8 cellular contexts compared by ENCODE assay signal in genomic region chr18:79528846-79529245, GRCh38.
A peak's percentile ranks its signal among the peaks of the same experiment; 100 is the strongest.
DNase-seq lines count a peak whose midpoint lies in the region; ATAC-seq and TF ChIP-seq lines count a peak whose summit lies in the region.

No MANE protein-coding gene starts in this region.

- H3K4me2 ChIP-seq in OCI-LY3 (ENCODE audit: low read length) (peak overlapping the region; percentile 60), fibroblast of lung (ENCODE audit: extremely low read depth, insufficient read depth, low read length) (no peak overlapping the region), neuronal stem cell (ENCODE audit: insufficient read depth, low read length, poor library complexity, severe bottlenecking) (no peak overlapping the region)

- no peaks in the 10 kb centered on the region for H3K79me1 ChIP-seq in neuronal stem cell (ENCODE audit: low read depth, low read length)

- H2BK120ac ChIP-seq in neuronal stem cell (ENCODE audit: low read depth, low read length): no peak overlapping the region

- no peak overlapping the region for H2BK15ac ChIP-seq in neuronal stem cell (ENCODE audit: low read length)

- no peak overlapping the region for H4K91ac ChIP-seq in neuronal stem cell (ENCODE audit: low read depth, low read length, poor library complexity)

- H3K9me3 ChIP-seq in OCI-LY3 (ENCODE audit: insufficient read depth, low read length) (no peaks in the 10 kb centered on the region), fibroblast of lung (ENCODE audit: control insufficient read depth, insufficient read depth, low read depth, low read length) (no peaks in the 10 kb centered on the region), neuronal stem cell (replicated peaks in 1 of 2; ENCODE audit: control insufficient read depth in 2 of 2, insufficient read depth in 1 of 2, low read depth in 1 of 2, low read length in 2 of 2) (no peaks in the 10 kb centered on the region), thoracic aorta (no peaks in the 10 kb centered on the region)

- H3K4me3 ChIP-seq in OCI-LY3 (ENCODE audit: low read length) (peak overlapping the region; percentile 48), fibroblast of lung (replicated peaks in 1 of 4; ENCODE audit: control extremely low read depth in 1 of 4, insufficient read depth in 1 of 4, low read depth in 3 of 4, low read length in 4 of 4) (no peak overlapping the region), neuronal stem cell (ENCODE audit: low read length in 2 of 2) (no peak overlapping the region), thoracic aorta (no peak overlapping the region)

- H3K4ac ChIP-seq in neuronal stem cell (ENCODE audit: low read length): no peak overlapping the region

- no peak overlapping the region for H3K18ac ChIP-seq in neuronal stem cell (ENCODE audit: low read length)

- peak overlapping the region; percentile 6 for H2AK5ac ChIP-seq in neuronal stem cell (ENCODE audit: low read depth, low read length)

- no peak overlapping the region for H3K27ac ChIP-seq in OCI-LY3 (ENCODE audit: low read length)
- no peak overlapping the region for H3K27ac ChIP-seq in fibroblast of lung (ENCODE audit: insufficient read depth, low read length)
- no peak overlapping the region for H3K27ac ChIP-seq in neuronal stem cell (replicated peaks; ENCODE audit: low read length)
- H3K27ac ChIP-seq in thoracic aorta: no peak overlapping the region

- no peak overlapping the region for H2AFZ ChIP-seq in OCI-LY3 (ENCODE audit: low read depth, low read length)
- H2AFZ ChIP-seq in fibroblast of lung (ENCODE audit: low read length): no peak overlapping the region
- H2AFZ ChIP-seq in neuronal stem cell (ENCODE audit: low read length): peak overlapping the region; percentile 25

- no peaks in the 10 kb centered on the region for H4K20me1 ChIP-seq in OCI-LY3 (ENCODE audit: insufficient read depth, low read length)
- no peaks in the 10 kb centered on the region for H4K20me1 ChIP-seq in fibroblast of lung (ENCODE audit: control insufficient read depth, extremely low read depth, insufficient read depth, low read length)

- peak overlapping the region; percentile 7; the same call in 1 of the 2 replicates for H3K9ac ChIP-seq in OCI-LY3 (ENCODE audit: low read length)
- no peak overlapping the region for H3K9ac ChIP-seq in fibroblast of lung (ENCODE audit: insufficient read depth, low read length)
- no peak overlapping the region for H3K9ac ChIP-seq in neuronal stem cell (ENCODE audit: low read depth, low read length, poor library complexity)

- no peak overlapping the region for H2BK12ac ChIP-seq in neuronal stem cell (ENCODE audit: low read length)

- H4K8ac ChIP-seq in neuronal stem cell (ENCODE audit: low read depth, low read length): no peak overlapping the region

- no CpG with 5 or more reads among the region's 26 CpGs for WGBS in neuronal stem cell (ENCODE audit: extremely low coverage in 2 of 2, insufficient read length in 2 of 2, insufficient replicate concordance in 1 of 2), 2 donors

- peak; percentile 32 for ATAC-seq in HG02610 (IDR thresholded peaks at IDR 0.05; ENCODE audit: unreplicated experiment)
- ATAC-seq in thoracic aorta (ENCODE audit: insufficient number of reproducible peaks, low FRiP score, low read depth): no peak
- no peak for ATAC-seq in GM18861 (IDR thresholded peaks at IDR 0.05; ENCODE audit: unreplicated experiment)

- H3K36me3 ChIP-seq in OCI-LY3 (replicated peaks; ENCODE audit: low read depth, low read length) (peaks cover 26% of the 10 kb centered on the region), fibroblast of lung (ENCODE audit: control insufficient read depth, insufficient read depth, low read length) (no peaks in the 10 kb centered on the region), neuronal stem cell (replicated peaks in 1 of 2; ENCODE audit: control insufficient read depth in 2 of 2, insufficient read depth in 2 of 2, low read length in 2 of 2) (no peaks in the 10 kb centered on the region), thoracic aorta (peaks cover 4% of the 10 kb centered on the region)

- H3K27me3 ChIP-seq in OCI-LY3 (ENCODE audit: low read depth, low read length) (no peaks in the 10 kb centered on the region), fibroblast of lung (ENCODE audit: control insufficient read depth, insufficient read depth, low read length) (peaks cover 5% of the 10 kb centered on the region), neuronal stem cell (ENCODE audit: control insufficient read depth in 3 of 3, insufficient read depth in 3 of 3, low read depth in 1 of 3, low read length in 3 of 3) (peaks cover 0 to 29% (median 0%) of the 10 kb centered on the region in 3 experiments), thoracic aorta (replicated peaks; ENCODE audit: insufficient read depth) (no peaks in the 10 kb centered on the region)

- H3K79me2 ChIP-seq in OCI-LY3 (ENCODE audit: low read length) (no peaks in the 10 kb centered on the region), fibroblast of lung (ENCODE audit: control insufficient read depth, insufficient read depth, low read length) (no peaks in the 10 kb centered on the region)

- DNase-seq in DMS 273 (lab: John Stamatoyannopoulos, UW; ENCODE audit: unreplicated experiment) (peak; percentile 90), fibroblast of lung (ENCODE audit: low read depth in 2 of 2) (peak; percentile 56 to 65), neuronal stem cell (ENCODE audit: low spot score) (peak; percentile 71), thoracic aorta (ENCODE audit: low spot score) (no peak)
- peak; percentile 76 for DNase-seq in activated T-cell treated with anti-CD3 and anti-CD28 coated beads, Interleukin-2, amount 50 U/mL, for 1 hour

- TF ChIP-seq CTCF in OCI-LY3 (IDR thresholded peaks at IDR 0.05; ENCODE audit: low read depth, low read length) (peak; percentile 100), fibroblast of lung (conservative IDR thresholded peaks at IDR 0.05 in 1 of 2, IDR thresholded peaks at IDR 0.05 in 1 of 2; ENCODE audit: low read depth in 1 of 2, low read length in 2 of 2) (peak; percentile 82 to 90), thoracic aorta (IDR thresholded peaks at IDR 0.05) (peak; percentile 91)

- peak overlapping the region; percentile 25 for H3K14ac ChIP-seq in neuronal stem cell (ENCODE audit: low read length)

- H3K4me1 ChIP-seq in OCI-LY3 (ENCODE audit: low read length) (peaks cover 36% of the 10 kb centered on the region), fibroblast of lung (ENCODE audit: control insufficient read depth, extremely low read depth, insufficient read depth, low read length) (no peaks in the 10 kb centered on the region), neuronal stem cell (ENCODE audit: control insufficient read depth in 2 of 2, insufficient read depth in 1 of 2, low read depth in 1 of 2, low read length in 2 of 2) (no peaks in the 10 kb centered on the region), thoracic aorta (ENCODE audit: control insufficient read depth in 1 of 2, low read depth in 2 of 2) (peaks cover 6 to 15% of the 10 kb centered on the region in 2 donors)

- H3K23ac ChIP-seq in neuronal stem cell (ENCODE audit: low read depth, low read length, poor library complexity): no peak overlapping the region

- no peak overlapping the region for H2BK5ac ChIP-seq in neuronal stem cell (ENCODE audit: low read length)
